Comparison of ENCODE assay signal across 8 cellular contexts in the genomic region with DNA sequence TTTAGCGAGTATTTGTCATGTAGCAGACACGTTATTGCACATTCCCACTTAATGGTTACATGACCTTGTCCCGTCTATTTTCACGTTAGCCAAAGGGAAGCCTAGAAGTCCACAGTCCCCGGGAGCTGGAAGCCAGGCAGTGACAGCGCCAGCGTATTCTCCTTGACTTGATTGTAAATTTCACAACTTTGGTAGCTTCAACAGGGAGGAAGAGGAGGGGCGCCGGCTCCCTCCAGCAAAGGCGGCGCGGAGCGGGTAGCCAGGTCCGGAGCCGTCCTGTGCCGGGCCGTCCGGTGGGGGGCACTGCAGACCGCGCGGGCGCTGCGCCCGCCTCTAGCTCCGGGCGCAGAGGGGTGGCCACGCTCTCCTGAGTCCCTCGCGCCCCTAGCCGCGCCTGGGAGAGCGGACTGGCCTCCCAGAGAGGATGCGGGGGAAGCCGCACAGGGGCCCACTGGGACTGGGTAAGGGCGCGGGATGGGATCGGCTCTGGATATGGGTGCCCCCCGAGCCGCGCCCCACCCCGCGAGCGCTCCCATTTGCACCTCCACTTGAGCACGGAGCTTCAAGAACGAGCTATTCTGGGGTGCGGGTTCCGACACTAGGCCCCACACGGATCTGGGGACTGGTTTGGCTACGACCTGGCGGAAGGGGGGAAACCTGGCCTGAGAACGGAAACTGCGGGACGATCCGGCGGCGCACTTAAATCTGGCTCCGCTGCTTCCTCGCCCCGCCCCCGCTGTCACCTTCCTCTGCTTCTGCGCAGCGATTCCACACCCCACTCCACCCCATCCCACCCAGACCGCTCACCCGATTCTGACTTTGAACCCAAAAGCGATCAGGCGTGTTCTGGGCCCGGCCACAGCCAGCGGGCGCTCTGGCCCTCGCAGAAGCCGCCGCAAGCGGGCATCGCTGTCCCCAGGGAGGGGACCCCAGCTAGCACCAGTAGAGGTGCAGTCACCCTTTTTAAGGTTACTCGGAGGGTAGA. TPM values are rescaled to one million over a fixed set of nuclear protein-coding genes. Genes with fewer than 3 reads are reported as not detected.
DNase-seq lines count a peak whose midpoint lies in the region; ATAC-seq and TF ChIP-seq lines count a peak whose summit lies in the region.

No MANE protein-coding gene starts in this region.

- ATAC-seq in GM19438 (IDR thresholded peaks at IDR 0.05; ENCODE audit: low read depth, unreplicated experiment): peak; percentile 75
- peak; percentile 40 to 96 for ATAC-seq in activated naive CD4-positive, alpha-beta T cell treated with anti-CD3 and anti-CD28 coated beads, Interleukin-2, amount 50 U/mL, for 72 hours

- peak overlapping the region; percentile 8 to 65 (median 52) for H3K4me3 Mint-ChIP-seq in CD4-positive, alpha-beta memory T cell
- H3K4me3 Mint-ChIP-seq in Caco-2 (ENCODE audit: unreplicated experiment): no peak overlapping the region

- no peaks in the 10 kb centered on the region for H3K36me3 ChIP-seq in CD4-positive, alpha-beta memory T cell (ENCODE audit: insufficient read depth, low read length)
- no peaks in the 10 kb centered on the region for H3K36me3 ChIP-seq in neutrophil
- no peaks in the 10 kb centered on the region for H3K36me3 ChIP-seq in Caco-2 (ENCODE audit: control insufficient read depth, insufficient read depth, low read length)

- H3K9me3 ChIP-seq in CD4-positive, alpha-beta memory T cell (ENCODE audit: control insufficient read depth in 1 of 2, low read length in 2 of 2): no peaks in the 10 kb centered on the region
- H3K9me3 ChIP-seq in neutrophil (no peaks in the 10 kb centered on the region), Caco-2 (no peaks in the 10 kb centered on the region)

- no peak overlapping the region for H3K27ac ChIP-seq in CD4-positive, alpha-beta memory T cell (ENCODE audit: low read depth, low read length)
- H3K27ac ChIP-seq in neutrophil: no peak overlapping the region

- no peak overlapping the region for H3K4me3 ChIP-seq in CD4-positive, alpha-beta memory T cell (ENCODE audit: low read length in 2 of 2)
- peak overlapping the region; percentile 69 to 72 for H3K4me3 ChIP-seq in neutrophil (ENCODE audit: low read depth in 1 of 2, low read length in 1 of 2)
- no peak overlapping the region for H3K4me3 ChIP-seq in Caco-2 (ENCODE audit: low read depth, low read length)

- no peaks in the 10 kb centered on the region for H3K4me1 ChIP-seq in CD4-positive, alpha-beta memory T cell (ENCODE audit: insufficient read depth, low read length)
- peaks cover 11 to 14% of the 10 kb centered on the region in 2 experiments for H3K4me1 ChIP-seq in neutrophil (ENCODE audit: control insufficient read depth in 1 of 2, insufficient read depth in 1 of 2, low read depth in 1 of 2, low read length in 1 of 2)
- H3K4me1 ChIP-seq in Caco-2: peaks cover 15% of the 10 kb centered on the region; the same call in 1 of the 2 replicates

- intact Hi-C loops in CD4-positive, alpha-beta memory T cell (cut with micrococcal nuclease): loop anchor here (10.0 kb wide), 1 partner anchor 1299 kb away; no protein-coding TSS in a partner anchor
- intact Hi-C loops in head of caudate nucleus (cut with DNase I): no loop called here
- intact Hi-C loops in Caco-2 (cut with micrococcal nuclease; ENCODE audit: unreplicated experiment): no loop called here

- no peak for DNase-seq in CD4-positive, alpha-beta memory T cell
- DNase-seq in HT-29 (ENCODE audit: low spot score) (peak; percentile 39), head of caudate nucleus (peak in 40 of 42 donors; percentile 22 to 82 (median 60)), Caco-2 (no peak), OCI-M2 (lab: John Stamatoyannopoulos, UW; ENCODE audit: unreplicated experiment) (no peak)
- DNase-seq in activated naive CD4-positive, alpha-beta T cell treated with anti-CD3 and anti-CD28 coated beads, Interleukin-2, amount 50 U/mL, for 72 hours (ENCODE audit: low spot score in 2 of 2): peak in 1 of 2 donors; percentile 51

- no peaks in the 10 kb centered on the region for H3K36me3 Mint-ChIP-seq in CD4-positive, alpha-beta memory T cell
- peaks cover 0 to 4% of the 10 kb centered on the region in 2 donors for H3K36me3 Mint-ChIP-seq in activated naive CD4-positive, alpha-beta T cell treated with anti-CD3 and anti-CD28 coated beads, Interleukin-2, amount 50 U/mL, for 72 hours
- peaks cover 6% of the 10 kb centered on the region for H3K36me3 Mint-ChIP-seq in Caco-2 (ENCODE audit: insufficient read depth, unreplicated experiment)

- CTCF ChIA-PET in CD4-positive, alpha-beta memory T cell (lab: Charles Lee; ENCODE audit: partially characterized antibody): no interaction called here
- CTCF ChIA-PET in Caco-2 (lab: Charles Lee): no interaction called here

- H3K9me3 Mint-ChIP-seq in CD4-positive, alpha-beta memory T cell: peaks cover 0 to 1% (median 0%) of the 10 kb centered on the region in 8 donors
- H3K9me3 Mint-ChIP-seq in activated naive CD4-positive, alpha-beta T cell treated with anti-CD3 and anti-CD28 coated beads, Interleukin-2, amount 50 U/mL, for 72 hours: no peaks in the 10 kb centered on the region
- H3K9me3 Mint-ChIP-seq in Caco-2 (ENCODE audit: unreplicated experiment): no peaks in the 10 kb centered on the region

- peaks cover 0 to 10% (median 5%) of the 10 kb centered on the region in 4 donors for H3K4me1 Mint-ChIP-seq in CD4-positive, alpha-beta memory T cell
- H3K4me1 Mint-ChIP-seq in Caco-2 (ENCODE audit: low read depth, unreplicated experiment): peaks cover 10% of the 10 kb centered on the region

- BruUV-seq in Caco-2 (replicated peaks; lab: Mats Ljungman, UMichigan): no TSS peak

- H3K27me3 Mint-ChIP-seq in CD4-positive, alpha-beta memory T cell: peaks cover 31 to 34% of the 10 kb centered on the region in 2 donors
- no peaks in the 10 kb centered on the region for H3K27me3 Mint-ChIP-seq in Caco-2 (ENCODE audit: insufficient read depth, unreplicated experiment)

- no peak overlapping the region for H3K27ac Mint-ChIP-seq in CD4-positive, alpha-beta memory T cell
- no peak overlapping the region for H3K27ac Mint-ChIP-seq in activated naive CD4-positive, alpha-beta T cell treated with anti-CD3 and anti-CD28 coated beads, Interleukin-2, amount 50 U/mL, for 72 hours
- no peak overlapping the region for H3K27ac Mint-ChIP-seq in Caco-2 (ENCODE audit: unreplicated experiment)

- H3K27me3 ChIP-seq in CD4-positive, alpha-beta memory T cell (ENCODE audit: insufficient read depth, low read length): no peaks in the 10 kb centered on the region
- peaks cover 74% of the 10 kb centered on the region for H3K27me3 ChIP-seq in neutrophil
- no peaks in the 10 kb centered on the region for H3K27me3 ChIP-seq in Caco-2 (replicated peaks; ENCODE audit: control insufficient read depth, insufficient read depth, low read length)

- POLR2A ChIA-PET in CD4-positive, alpha-beta memory T cell (lab: Charles Lee; ENCODE audit: partially characterized antibody): no interaction called here
- POLR2A ChIA-PET in Caco-2 (lab: Charles Lee): no interaction called here

- TF ChIP-seq CTCF in neutrophil (IDR thresholded peaks at IDR 0.05) (peak; percentile 80), Caco-2 (IDR thresholded peaks at IDR 0.05; ENCODE audit: insufficient read depth in 1 of 2, low read depth in 1 of 2, low read length in 1 of 2, severe bottlenecking in 1 of 2, unreplicated experiment in 1 of 2) (no peak)

RNA-seq across cellular contexts. Expression of gene KLF4, which starts 23.8 kb away (rescaled TPM):
- total RNA-seq in CD4-positive, alpha-beta memory T cell: under 1 TPM; 0.19 to 0.79 TPM
- not detected for polyA plus RNA-seq in CD4-positive, alpha-beta memory T cell
- 51.6 and 53.9 TPM in 2 replicates for total RNA-seq in HT-29 (2014; rRNA removed; shearing (Covaris generic))
- 1 to 10 TPM in 1 of 2 donors, not detected in 1; 1.8 TPM for total RNA-seq in activated naive CD4-positive, alpha-beta T cell treated with anti-CD3 and anti-CD28 coated beads, Interleukin-2, amount 50 U/mL, for 72 hours
- total RNA-seq in Caco-2 (2022): 4.9 and 7.2 TPM in 2 replicates

Comparison
In these comparisons a context has a peak if more than half of its experiments do, and no peak if none do; other contexts are left out.
1. DNase-seq: peak in HT-29 (single experiment) and head of caudate nucleus (40 of 42); none in CD4-positive, alpha-beta memory T cell (0 of 5), Caco-2 (0 of 2) and OCI-M2 (single experiment).
2. H3K4me3 ChIP-seq: peak in neutrophil (2 of 2); none in CD4-positive, alpha-beta memory T cell (0 of 2) and Caco-2 (single experiment).